19 cellular contexts compared by ENCODE assay signal in the genomic region with DNA sequence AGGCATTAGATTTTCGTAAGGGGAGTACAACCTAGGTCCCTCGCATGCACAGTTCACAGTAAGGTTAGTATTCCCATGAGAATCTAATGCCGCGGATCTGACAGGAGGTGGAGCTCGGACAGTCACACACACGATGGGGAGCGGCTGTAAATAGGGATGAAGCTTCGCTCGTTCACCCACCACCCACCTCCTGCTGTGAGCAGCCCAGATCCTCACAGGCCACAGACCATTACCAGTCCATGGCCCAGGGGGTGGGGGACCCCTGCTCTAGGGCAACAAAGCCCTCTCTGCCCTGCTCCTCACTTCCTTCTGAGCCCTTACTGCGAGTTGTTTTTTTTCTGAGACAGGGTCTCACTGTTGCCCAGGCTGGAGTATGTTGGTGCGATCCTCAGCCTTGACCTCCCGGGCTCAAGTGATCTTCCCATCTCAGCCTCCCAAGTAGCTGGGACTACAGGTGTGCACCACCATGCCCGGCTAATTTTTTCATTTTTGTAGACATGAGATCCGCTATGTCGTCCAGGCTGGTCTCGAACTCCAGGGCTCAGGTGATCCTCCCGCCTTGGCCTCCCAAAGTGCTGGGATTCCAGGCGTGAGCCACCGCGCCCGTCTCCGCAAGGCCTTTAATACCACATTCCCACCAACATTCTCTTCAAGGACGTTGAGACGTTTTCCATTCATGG. TPM values are rescaled to one million over a fixed set of nuclear protein-coding genes. Genes with fewer than 3 reads are reported as not detected.
DNase-seq lines count a peak whose midpoint lies in the region; ATAC-seq, FAIRE-seq and TF ChIP-seq lines count a peak whose summit lies in the region.
"Had no signal": no experiment of that assay in that cellular context is flagged by ENCODE, and none has a peak within 500 bp of the region (broad histone marks: within the 10 kb centered on the region; RNA-seq: fewer than 3 reads in every experiment).

No MANE protein-coding gene starts in this region.

- no peak for ATAC-seq in HG02884 (IDR thresholded peaks at IDR 0.05; ENCODE audit: unreplicated experiment)
- ATAC-seq: A549; activated T-cell treated with anti-CD3 and anti-CD28 coated beads, Interleukin-2, amount 50 U/mL, for 4 hours had no signal

- H3K4me3 ChIP-seq in HL-60 (replicated peaks; ENCODE audit: insufficient read depth, low read length) (no peak overlapping the region), spleen (peak overlapping the region in 2 of 8 donors; percentile 10 to 52)
- H3K4me3 ChIP-seq: A549, heart right ventricle, PC-9, tibial nerve had no signal

- intact Hi-C loops in spleen (cut with DNase I; ENCODE audit: low total_unique reads), result no loop called here

- FAIRE-seq in H54 (lab: Jason Lieb, UNC), result no peak
- FAIRE-seq: A549 had no signal

- no peaks in the 10 kb centered on the region for H3K9me3 ChIP-seq in spleen
- H3K9me3 ChIP-seq: A549 had no signal

- TF ChIP-seq POLR2A in spleen (IDR thresholded peaks at IDR 0.05) (no peak), H54 (IDR thresholded peaks at IDR 0.05; ENCODE audit: low read depth, low read length) (no peak)

- H3K27me3 ChIP-seq in HL-60 (ENCODE audit: insufficient read depth, poor library complexity, severe bottlenecking) (no peaks in the 10 kb centered on the region), spleen (replicated peaks in 1 of 7) (peaks cover 0 to 4% (median 0%) of the 10 kb centered on the region in 7 donors)

- H3K27ac ChIP-seq in HL-60 (replicated peaks) (peak overlapping the region; percentile 86), spleen (peak overlapping the region in 7 of 8 donors; percentile 39 to 90 (median 82))
- H3K27ac ChIP-seq: A549, PC-9, tibial nerve had no signal

- peaks cover 43% of the 10 kb centered on the region for H3K36me3 Mint-ChIP-seq in activated CD4-positive, alpha-beta T cell treated with anti-CD3 and anti-CD28 coated beads, Interleukin-2, amount 10 ng/mL, durations not matched to agents 7 days and 5 days (ENCODE audit: low read depth)
- H3K36me3 Mint-ChIP-seq in endothelial cell (ENCODE audit: low read depth, unreplicated experiment), result peaks cover 11% of the 10 kb centered on the region
- H3K36me3 Mint-ChIP-seq: CD4-positive, CD25-positive, alpha-beta regulatory T cell had no signal

- 74 to 84% (median 78%) methylated on average over 23 to 24 of the region's 24 CpGs for WGBS in spleen, 5 donors

- peaks cover 29% of the 10 kb centered on the region for H3K4me1 Mint-ChIP-seq in activated CD4-positive, alpha-beta T cell treated with anti-CD3 and anti-CD28 coated beads, Interleukin-2, amount 10 ng/mL, durations not matched to agents 7 days and 5 days
- H3K4me1 Mint-ChIP-seq in endothelial cell (ENCODE audit: unreplicated experiment), result peaks cover 5% of the 10 kb centered on the region

- peaks cover 0 to 64% (median 7%) of the 10 kb centered on the region in 6 donors for H3K36me3 ChIP-seq in spleen
- H3K36me3 ChIP-seq: tibial nerve had no signal

- POLR2A ChIA-PET in activated CD4-positive, alpha-beta T cell treated with anti-CD3 and anti-CD28 coated beads, Interleukin-2, amount 10 ng/mL, durations not matched to agents 7 days and 5 days (lab: Charles Lee), result no interaction called here

- peaks cover 2% of the 10 kb centered on the region for H3K27me3 Mint-ChIP-seq in activated CD4-positive, alpha-beta T cell treated with anti-CD3 and anti-CD28 coated beads, Interleukin-2, amount 10 ng/mL, durations not matched to agents 7 days and 5 days
- H3K27me3 Mint-ChIP-seq in endothelial cell (ENCODE audit: unreplicated experiment), result peaks cover 25% of the 10 kb centered on the region
- H3K27me3 Mint-ChIP-seq: CD4-positive, CD25-positive, alpha-beta regulatory T cell had no signal

- peak overlapping the region; percentile 34 for H3K27ac Mint-ChIP-seq in activated CD4-positive, alpha-beta T cell treated with anti-CD3 and anti-CD28 coated beads, Interleukin-2, amount 10 ng/mL, durations not matched to agents 7 days and 5 days
- H3K27ac Mint-ChIP-seq in endothelial cell (ENCODE audit: unreplicated experiment), result peak overlapping the region; percentile 32
- H3K27ac Mint-ChIP-seq: CD4-positive, CD25-positive, alpha-beta regulatory T cell had no signal

- H3K4me3 Mint-ChIP-seq in activated CD4-positive, alpha-beta T cell treated with anti-CD3 and anti-CD28 coated beads, Interleukin-2, amount 10 ng/mL, durations not matched to agents 7 days and 5 days, result peak overlapping the region; percentile 4
- no peak overlapping the region for H3K4me3 Mint-ChIP-seq in endothelial cell (ENCODE audit: unreplicated experiment)
- H3K4me3 Mint-ChIP-seq: activated T-cell treated with anti-CD3 and anti-CD28 coated beads, Interleukin-2, amount 50 U/mL, for 4 hours; CD4-positive, CD25-positive, alpha-beta regulatory T cell had no signal

- DNase-seq in activated CD4-positive, alpha-beta T cell treated with anti-CD3 and anti-CD28 coated beads, Interleukin-2, amount 10 ng/mL, durations not matched to agents 7 days and 5 days, result no peak
- no peak for DNase-seq in activated CD4-positive, alpha-beta T cell treated with anti-CD3 and anti-CD28 coated beads, Interleukin-2, amount 50 U/mL, for 48 hours
- no peak for DNase-seq in HL-60 (ENCODE audit: low read depth in 1 of 2, low spot score in 1 of 2)
- no peak for DNase-seq in endothelial cell (ENCODE audit: low spot score)
- DNase-seq in spleen, result no peak
- no peak for DNase-seq in activated gamma-delta T cell treated with Interleukin-2 at 50 U/mL for 16 hours
- no peak for DNase-seq in H54 (ENCODE audit: insufficient read length, low spot score)
- DNase-seq: activated CD4-positive, alpha-beta T cell treated with anti-CD3 and anti-CD28 coated beads for 4 hours; activated T-cell treated with anti-CD3 and anti-CD28 coated beads, Interleukin-2, amount 50 U/mL, for 4 hours; effector CD8-positive, alpha-beta T cell; heart right ventricle; NCI-H146; NCI-H748 treated with DMSO at 0.1 percent for 48 hours; PC-9 had no signal

- TF ChIP-seq CTCF in HL-60 (IDR thresholded peaks at IDR 0.05; ENCODE audit: insufficient read depth, low read length) (no peak), endothelial cell (IDR thresholded peaks at IDR 0.05; ENCODE audit: unreplicated experiment) (no peak), spleen (IDR thresholded peaks at IDR 0.05 in 8 of 11, conservative IDR thresholded peaks at IDR 0.05 in 3 of 11) (no peak)

- H3K4me1 ChIP-seq in spleen, result peaks cover 4 to 66% (median 38%) of the 10 kb centered on the region in 6 donors
- H3K4me1 ChIP-seq: A549 had no signal

- H3K9me3 Mint-ChIP-seq in activated CD4-positive, alpha-beta T cell treated with anti-CD3 and anti-CD28 coated beads, Interleukin-2, amount 10 ng/mL, durations not matched to agents 7 days and 5 days, result peaks cover 3% of the 10 kb centered on the region
- peaks cover 8% of the 10 kb centered on the region for H3K9me3 Mint-ChIP-seq in endothelial cell (ENCODE audit: unreplicated experiment)
- H3K9me3 Mint-ChIP-seq: activated T-cell treated with anti-CD3 and anti-CD28 coated beads, Interleukin-2, amount 50 U/mL, for 4 hours; CD4-positive, CD25-positive, alpha-beta regulatory T cell had no signal

- CTCF ChIA-PET in activated CD4-positive, alpha-beta T cell treated with anti-CD3 and anti-CD28 coated beads, Interleukin-2, amount 10 ng/mL, durations not matched to agents 7 days and 5 days (lab: Charles Lee), result no interaction called here

RNA-seq across cellular contexts. Expression of gene TRPM2, which starts 21.3 kb away (rescaled TPM):
- total RNA-seq in activated CD4-positive, alpha-beta T cell treated with anti-CD3 and anti-CD28 coated beads, Interleukin-2, amount 10 ng/mL, durations not matched to agents 7 days and 5 days, result 10 to 100 TPM; 13.9 to 15.2 TPM
- total RNA-seq in endothelial cell (ENCODE audit: unreplicated experiment) (0.15 TPM), spleen (10 to 100 TPM; 10.4 to 35.3 (median 22.0) TPM)
- 10 to 100 TPM; 20.5 to 44.1 (median 28.4) TPM for polyA plus RNA-seq in spleen
- total RNA-seq: PC-9, pulmonary artery endothelial cell had no signal

RNA-seq across cellular contexts. Expression of gene CFAP410, which starts 35.6 kb away (rescaled TPM):
- total RNA-seq in activated CD4-positive, alpha-beta T cell treated with anti-CD3 and anti-CD28 coated beads, Interleukin-2, amount 10 ng/mL, durations not matched to agents 7 days and 5 days, result 10 to 100 TPM; 11.6 to 16.0 TPM
- total RNA-seq in endothelial cell (ENCODE audit: unreplicated experiment) (12.2 TPM), spleen (10 to 100 TPM; 26.2 to 34.3 (median 32.3) TPM)
- 10 to 100 TPM; 41.5 to 79.8 (median 70.9) TPM for polyA plus RNA-seq in spleen
